In genomic region chrX:69145281-69145680, GRCh38 we compare ENCODE assay signal across 19 cellular contexts. TPM values are rescaled to one million over a fixed set of nuclear protein-coding genes. Genes with fewer than 3 reads are reported as not detected.
A peak's percentile ranks its signal among the peaks of the same experiment; 100 is the strongest.
DNase-seq lines count a peak whose midpoint lies in the region; ATAC-seq, FAIRE-seq and TF ChIP-seq lines count a peak whose summit lies in the region.
"Had no signal": no experiment of that assay in that cellular context is flagged by ENCODE, and none has a peak within 500 bp of the region (broad histone marks: within the 10 kb centered on the region; RNA-seq: fewer than 3 reads in every experiment).

No MANE protein-coding gene starts in this region.

- no peak overlapping the region for H4K91ac ChIP-seq in H1 (replicated peaks; ENCODE audit: insufficient read length, low read length)

- H2AFZ ChIP-seq in H1 (ENCODE audit: low read length) (no peak overlapping the region), GM23338 (no peak overlapping the region)

- intact Hi-C loops in Caco-2 (cut with micrococcal nuclease; ENCODE audit: unreplicated experiment) (no loop called here), posterior vena cava (cut with DNase I) (no loop called here), vagina (cut with DNase I) (no loop called here)

- no peaks in the 10 kb centered on the region for H4K20me1 ChIP-seq in H1 (replicated peaks in 1 of 2; ENCODE audit: control insufficient read depth in 1 of 2, insufficient read depth in 2 of 2, low read length in 2 of 2)
- H4K20me1 ChIP-seq in GM23338 (replicated peaks; ENCODE audit: insufficient read depth) = no peaks in the 10 kb centered on the region

- CTCF ChIA-PET in Caco-2 (lab: Charles Lee) (interaction anchor here (0.6 to 1.1 kb wide), 2 partner anchors 317 to 1654 kb away, joined by 3 read pairs; no protein-coding TSS in a partner anchor), H1 (lab: Charles Lee; ENCODE audit: partially characterized antibody) (interaction anchor here (0.6 to 1.3 kb wide), 10 partner anchors 10 to 348 kb away, joined by 3 to 5 read pairs (median 3); no protein-coding TSS in a partner anchor)

- no peaks in the 10 kb centered on the region for H3K36me3 Mint-ChIP-seq in Caco-2 (ENCODE audit: insufficient read depth, unreplicated experiment)
- no peaks in the 10 kb centered on the region for H3K36me3 Mint-ChIP-seq in neural crest cell (ENCODE audit: low read depth)
- H3K36me3 Mint-ChIP-seq in GM23338 (ENCODE audit: low read depth) = no peaks in the 10 kb centered on the region

- H3K4me1 Mint-ChIP-seq in Caco-2 (ENCODE audit: low read depth, unreplicated experiment) (no peaks in the 10 kb centered on the region), neural crest cell (peaks cover 57% of the 10 kb centered on the region), GM23338 (peaks cover 25% of the 10 kb centered on the region)
- H3K4me1 Mint-ChIP-seq: B cell had no signal

- no peak overlapping the region for H2BK5ac ChIP-seq in H1 (ENCODE audit: low read depth, low read length)

- H3K27me3 ChIP-seq in Caco-2 (replicated peaks; ENCODE audit: control insufficient read depth, insufficient read depth, low read length) = no peaks in the 10 kb centered on the region
- H3K27me3 ChIP-seq in H1 (replicated peaks in 1 of 4; ENCODE audit: control insufficient read depth in 3 of 4, extremely low read depth in 1 of 4, insufficient read depth in 3 of 4, low read length in 3 of 4) = no peaks in the 10 kb centered on the region
- H3K27me3 ChIP-seq in GM23338 (ENCODE audit: insufficient read depth) = no peaks in the 10 kb centered on the region
- H3K27me3 ChIP-seq in vagina = no peaks in the 10 kb centered on the region

- no peak overlapping the region for H3K27ac Mint-ChIP-seq in Caco-2 (ENCODE audit: unreplicated experiment)
- no peak overlapping the region for H3K27ac Mint-ChIP-seq in neural crest cell (ENCODE audit: unreplicated experiment)
- H3K27ac Mint-ChIP-seq in GM23338 = no peak overlapping the region
- H3K27ac Mint-ChIP-seq: B cell; CD4-positive, alpha-beta T cell had no signal

- no peak overlapping the region for H2BK120ac ChIP-seq in H1 (replicated peaks; ENCODE audit: low read depth, low read length)

- H3K23me2 ChIP-seq in H1 (ENCODE audit: low read depth, low read length) = no peaks in the 10 kb centered on the region; the same call in 1 of the 2 replicates

- no peaks in the 10 kb centered on the region for H3F3A ChIP-seq in GM23338 (replicated peaks; ENCODE audit: low read depth)

- H4K8ac ChIP-seq in H1 (ENCODE audit: extremely low read depth, insufficient read depth, low read length) = no peak overlapping the region

- TF ChIP-seq POLR2A in H1 (IDR thresholded peaks at IDR 0.05; ENCODE audit: control extremely low read depth in 1 of 2, low read depth in 2 of 2, low read length in 2 of 2) (no peak), vagina (IDR thresholded peaks at IDR 0.05) (no peak)

- H3K27ac ChIP-seq in H1 (ENCODE audit: low read depth, low read length) (no peak overlapping the region), GM23338 (ENCODE audit: low read depth) (no peak overlapping the region), vagina (no peak overlapping the region)

- H3K79me2 ChIP-seq in H1 (ENCODE audit: control insufficient read depth in 1 of 2, insufficient read depth in 2 of 2, low read length in 2 of 2) = no peaks in the 10 kb centered on the region
- no peaks in the 10 kb centered on the region for H3K79me2 ChIP-seq in GM23338 (replicated peaks; ENCODE audit: insufficient read depth)

- H3K9me3 Mint-ChIP-seq in Caco-2 (ENCODE audit: unreplicated experiment) (no peaks in the 10 kb centered on the region), neural crest cell (no peaks in the 10 kb centered on the region), GM23338 (no peaks in the 10 kb centered on the region)
- H3K9me3 Mint-ChIP-seq: CD4-positive, alpha-beta T cell had no signal

- H3K9me3 ChIP-seq in Caco-2 = no peaks in the 10 kb centered on the region
- no peaks in the 10 kb centered on the region for H3K9me3 ChIP-seq in H1 (ENCODE audit: insufficient read depth in 2 of 2, low read depth in 1 of 2, low read length in 1 of 2)
- no peaks in the 10 kb centered on the region for H3K9me3 ChIP-seq in vagina

- TF ChIP-seq EP300 in H1 (IDR thresholded peaks at IDR 0.05; ENCODE audit: borderline replicate concordance in 1 of 2, low read depth in 2 of 2, low read length in 2 of 2) = no peak

- H3K4me2 ChIP-seq in H1 (ENCODE audit: insufficient read depth in 1 of 2, low read depth in 2 of 2, low read length in 2 of 2) (no peak overlapping the region), GM23338 (no peak overlapping the region)

- DNase-seq in Caco-2 (peak; percentile 4 to 38), H1 (ENCODE audit: low read depth in 1 of 2, low spot score in 2 of 2) (no peak), neural crest cell (ENCODE audit: low read depth, low spot score) (no peak), posterior vena cava (ENCODE audit: low spot score) (peak; percentile 58), GM23338 (ENCODE audit: low spot score) (no peak), vagina (ENCODE audit: extremely low spot score in 2 of 2) (no peak)
- DNase-seq: C1 segment of cervical spinal cord; CD4-positive, alpha-beta T cell; DMS153; DMS79 treated with DMSO at 0.1 percent for 48 hours; EL; IMR-90 had no signal

- H3K27me3 Mint-ChIP-seq in Caco-2 (ENCODE audit: insufficient read depth, unreplicated experiment) = no peaks in the 10 kb centered on the region
- no peaks in the 10 kb centered on the region for H3K27me3 Mint-ChIP-seq in neural crest cell (ENCODE audit: low read depth)
- H3K27me3 Mint-ChIP-seq in GM23338 (ENCODE audit: insufficient read depth, low read depth, poor library complexity) = peaks cover 4% of the 10 kb centered on the region

- H3K4me3 Mint-ChIP-seq in Caco-2 (ENCODE audit: unreplicated experiment) = no peak overlapping the region
- H3K4me3 Mint-ChIP-seq in neural crest cell = peak overlapping the region; percentile 24
- H3K4me3 Mint-ChIP-seq in GM23338 = no peak overlapping the region
- H3K4me3 Mint-ChIP-seq: B cell; CD4-positive, alpha-beta T cell had no signal

- no peak overlapping the region for H3K56ac ChIP-seq in H1 (replicated peaks; ENCODE audit: insufficient read length, low read depth, low read length)

- ATAC-seq in GM23338 = no peak
- ATAC-seq in HG03378 (IDR thresholded peaks at IDR 0.05; ENCODE audit: unreplicated experiment) = no peak
- ATAC-seq in HG03460 (IDR thresholded peaks at IDR 0.05; ENCODE audit: unreplicated experiment) = no peak
- ATAC-seq: HCT116 had no signal

- FAIRE-seq in H1 (lab: Jason Lieb, UNC) = no peak
- FAIRE-seq: A204.1, G401.6, H54 had no signal

- WGBS in H1 (ENCODE audit: extremely low coverage in 1 of 2, insufficient coverage in 1 of 2, insufficient read length in 1 of 2, insufficient replicate concordance in 2 of 2, low coverage in 1 of 2, low lambda C conversion rate in 2 of 2, missing lambda C conversion rate in 1 of 2), 2 experiments = 88% methylated on average over 3 of the region's 3 CpGs; no CpG with 5 or more reads in 1 of the 2 experiments

- no peak overlapping the region for H3K4me3 ChIP-seq in Caco-2 (ENCODE audit: low read depth, low read length)
- H3K4me3 ChIP-seq in H1 (ENCODE audit: extremely low read depth in 1 of 4, insufficient read depth in 2 of 4, low read depth in 3 of 4, low read length in 4 of 4) = no peak overlapping the region
- H3K4me3 ChIP-seq in GM23338 = no peak overlapping the region
- no peak overlapping the region for H3K4me3 ChIP-seq in vagina

- BruUV-seq in Caco-2 (replicated peaks; lab: Mats Ljungman, UMichigan) = no TSS peak

- no peaks in the 10 kb centered on the region for H3K4me1 ChIP-seq in Caco-2
- peaks cover 0 to 24% (median 6%) of the 10 kb centered on the region in 4 experiments; a peak in 6 of 7 replicates for H3K4me1 ChIP-seq in H1 (replicated peaks in 1 of 4; ENCODE audit: control insufficient read depth in 3 of 4, insufficient read depth in 4 of 4, low read length in 3 of 4)
- H3K4me1 ChIP-seq in GM23338 (ENCODE audit: insufficient read depth) = peaks cover 10% of the 10 kb centered on the region; the same call in 1 of the 2 replicates
- H3K4me1 ChIP-seq in vagina = no peaks in the 10 kb centered on the region

- 0 out of 2 replicates have a peak overlapping the region, but pooled peaks have one; percentile 34 for H2BK20ac ChIP-seq in H1 (ENCODE audit: low read length)

- no peak overlapping the region for H2BK15ac ChIP-seq in H1 (ENCODE audit: low read length)

- H3K36me3 ChIP-seq in Caco-2 (ENCODE audit: control insufficient read depth, insufficient read depth, low read length) = no peaks in the 10 kb centered on the region
- no peaks in the 10 kb centered on the region for H3K36me3 ChIP-seq in H1 (ENCODE audit: control insufficient read depth in 2 of 4, insufficient read depth in 4 of 4, low read length in 3 of 4)
- H3K36me3 ChIP-seq in GM23338 (ENCODE audit: insufficient read depth) = no peaks in the 10 kb centered on the region
- no peaks in the 10 kb centered on the region for H3K36me3 ChIP-seq in vagina

- no peak overlapping the region for H2AK5ac ChIP-seq in H1 (ENCODE audit: low read depth, low read length)

- no peaks in the 10 kb centered on the region for H3K79me1 ChIP-seq in H1 (ENCODE audit: low read depth, low read length)

- H3K14ac ChIP-seq in H1 (ENCODE audit: insufficient read length) = no peak overlapping the region

- H3K4ac ChIP-seq in H1 (replicated peaks; ENCODE audit: insufficient read length, low read depth, low read length) = no peak overlapping the region

- POLR2A ChIA-PET in Caco-2 (lab: Charles Lee) = no interaction called here
- POLR2A ChIA-PET in H1 (lab: Charles Lee; ENCODE audit: partially characterized antibody) = no interaction called here

- TF ChIP-seq CTCF in Caco-2 (IDR thresholded peaks at IDR 0.05; ENCODE audit: insufficient read depth in 1 of 2, low read depth in 1 of 2, low read length in 1 of 2, severe bottlenecking in 1 of 2, unreplicated experiment in 1 of 2) (no peak), H1 (IDR thresholded peaks at IDR 0.05; ENCODE audit: control extremely low read depth in 1 of 3, insufficient read depth in 1 of 3, low read depth in 1 of 3, low read length in 3 of 3) (no peak), neural crest cell (conservative IDR thresholded peaks at IDR 0.05) (no peak), GM23338 (conservative IDR thresholded peaks at IDR 0.05; ENCODE audit: low read depth in 2 of 2) (no peak), vagina (IDR thresholded peaks at IDR 0.05) (no peak)

- H2BK12ac ChIP-seq in H1 (ENCODE audit: low read depth, low read length) = no peak overlapping the region

- no peak overlapping the region; the same call in 1 of the 2 replicates for H3K18ac ChIP-seq in H1 (ENCODE audit: extremely low read depth, low read length)

- H4K5ac ChIP-seq in H1 (ENCODE audit: insufficient read length, low read depth, low read length) = no peak overlapping the region

- no peak overlapping the region for H3K9ac ChIP-seq in H1 (replicated peaks in 1 of 4; ENCODE audit: extremely low read depth in 1 of 4, low read depth in 3 of 4, low read length in 3 of 4)

- H3K23ac ChIP-seq in H1 (ENCODE audit: insufficient read length) = no peak overlapping the region

- H3K9me2 ChIP-seq in GM23338 (ENCODE audit: insufficient read depth) = no peaks in the 10 kb centered on the region

- no peak for TF ChIP-seq RAD21 in H1 (IDR thresholded peaks at IDR 0.05 in 1 of 2, conservative IDR thresholded peaks at IDR 0.05 in 1 of 2; ENCODE audit: low read depth in 2 of 2, low read length in 2 of 2)

RNA-seq across cellular contexts. Expression of gene PJA1, which starts 20.0 kb away (rescaled TPM):
- total RNA-seq in Caco-2 (2022) = 10.7 and 13.4 TPM in 2 replicates
- total RNA-seq in H1 (2021; fragmentation: NEBNext Ultra II Directional; extraction: Animal tissue kit (Norgen Biotek cat#: 25700)) = 34.9 and 37.0 TPM in 2 replicates
- 25.7 and 26.8 TPM in 2 replicates for polyA plus RNA-seq in H1 (2011; rRNA removed)
- polyA plus RNA-seq in H1 (2011; cell fraction: cytosol; rRNA removed) = 33.0 TPM
- 28.4 TPM for polyA plus RNA-seq in H1 (2011; cell fraction: nucleus; rRNA removed)
- 39.6 to 41.5 TPM (median 40.5 TPM) in 4 replicates for polyA plus RNA-seq in H1 (2012, experiment 1 of 2)
- polyA plus RNA-seq in H1 (2012, experiment 2 of 2) = 18.2 TPM
- polyA plus RNA-seq in H1 (2013, experiment 1 of 2) = 39.3 TPM
- polyA plus RNA-seq in H1 (2013, experiment 2 of 2) = 40.0 TPM
- 34.9 and 41.8 TPM in 2 replicates for polyA minus RNA-seq in H1 (2011; rRNA and poly(A)+ RNA removed)
- 12.9 TPM for polyA minus RNA-seq in H1 (2011; cell fraction: cytosol; rRNA and poly(A)+ RNA removed)
- 9.8 TPM for polyA minus RNA-seq in H1 (2011; cell fraction: nucleus; rRNA and poly(A)+ RNA removed)
- 53.3 and 59.5 TPM in 2 replicates for total RNA-seq in neural crest cell
- total RNA-seq in posterior vena cava = 10 to 100 TPM; 21.8 to 27.5 TPM
- 30.9 and 31.3 TPM in 2 replicates for total RNA-seq in GM23338 (2014; rRNA removed; shearing (Covaris generic))
- 20.7 and 25.2 TPM in 2 replicates for polyA plus RNA-seq in GM23338 (2016; fragmentation: Nextera tagmentation; extraction: Ambion mirVana)
- 13.0 TPM for total RNA-seq in vagina

Comparison
In these comparisons a context has a peak if more than half of its experiments do, and no peak if none do; other contexts are left out.
1. DNase-seq: peak in Caco-2 (2 of 2) and posterior vena cava (single experiment); none in H1 (0 of 2), neural crest cell (single experiment), GM23338 (single experiment) and vagina (0 of 2).